1 cellular context compared by ENCODE assay signal in the genomic region with DNA sequence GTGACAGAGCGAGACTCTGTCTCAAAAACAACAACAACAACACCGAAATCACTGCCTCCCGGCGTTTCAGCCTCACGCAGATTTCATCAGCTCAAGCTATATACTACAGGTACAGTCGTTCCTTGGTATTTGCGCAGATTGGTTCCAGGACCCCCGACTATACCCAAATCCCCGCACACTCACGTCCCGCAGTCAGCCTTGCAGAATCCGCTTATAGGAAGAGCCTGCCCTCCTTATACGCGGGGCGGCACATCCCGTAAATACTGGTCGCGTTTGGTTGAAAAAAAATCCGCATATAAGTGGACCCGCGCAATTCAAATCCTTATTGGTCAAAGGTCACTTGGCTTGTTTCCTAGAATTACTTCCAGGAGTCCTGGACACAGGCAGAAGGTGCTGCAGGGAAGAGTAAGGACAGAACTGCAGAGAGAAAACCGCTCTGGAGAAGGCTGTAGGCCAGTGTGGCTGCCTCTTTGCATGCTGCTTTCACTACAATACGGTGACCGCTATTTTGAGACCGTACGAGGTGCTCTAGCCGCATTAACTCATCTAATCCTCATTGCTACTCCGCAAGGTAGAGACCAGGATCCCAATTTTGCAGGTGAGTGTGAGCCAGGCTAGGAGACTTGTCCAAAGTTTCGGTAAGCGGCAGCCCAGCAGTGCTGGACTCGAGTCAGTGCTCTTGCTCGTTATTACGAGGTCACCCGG.
TF ChIP-seq lines count a peak whose summit lies in the region.

No MANE protein-coding gene starts in this region.

TF ChIP-seq in HepG2, 621 proteins besides CTCF, POLR2A, EP300 and RAD21 (continued from another document):
- TF ChIP-seq, protein P1, sequence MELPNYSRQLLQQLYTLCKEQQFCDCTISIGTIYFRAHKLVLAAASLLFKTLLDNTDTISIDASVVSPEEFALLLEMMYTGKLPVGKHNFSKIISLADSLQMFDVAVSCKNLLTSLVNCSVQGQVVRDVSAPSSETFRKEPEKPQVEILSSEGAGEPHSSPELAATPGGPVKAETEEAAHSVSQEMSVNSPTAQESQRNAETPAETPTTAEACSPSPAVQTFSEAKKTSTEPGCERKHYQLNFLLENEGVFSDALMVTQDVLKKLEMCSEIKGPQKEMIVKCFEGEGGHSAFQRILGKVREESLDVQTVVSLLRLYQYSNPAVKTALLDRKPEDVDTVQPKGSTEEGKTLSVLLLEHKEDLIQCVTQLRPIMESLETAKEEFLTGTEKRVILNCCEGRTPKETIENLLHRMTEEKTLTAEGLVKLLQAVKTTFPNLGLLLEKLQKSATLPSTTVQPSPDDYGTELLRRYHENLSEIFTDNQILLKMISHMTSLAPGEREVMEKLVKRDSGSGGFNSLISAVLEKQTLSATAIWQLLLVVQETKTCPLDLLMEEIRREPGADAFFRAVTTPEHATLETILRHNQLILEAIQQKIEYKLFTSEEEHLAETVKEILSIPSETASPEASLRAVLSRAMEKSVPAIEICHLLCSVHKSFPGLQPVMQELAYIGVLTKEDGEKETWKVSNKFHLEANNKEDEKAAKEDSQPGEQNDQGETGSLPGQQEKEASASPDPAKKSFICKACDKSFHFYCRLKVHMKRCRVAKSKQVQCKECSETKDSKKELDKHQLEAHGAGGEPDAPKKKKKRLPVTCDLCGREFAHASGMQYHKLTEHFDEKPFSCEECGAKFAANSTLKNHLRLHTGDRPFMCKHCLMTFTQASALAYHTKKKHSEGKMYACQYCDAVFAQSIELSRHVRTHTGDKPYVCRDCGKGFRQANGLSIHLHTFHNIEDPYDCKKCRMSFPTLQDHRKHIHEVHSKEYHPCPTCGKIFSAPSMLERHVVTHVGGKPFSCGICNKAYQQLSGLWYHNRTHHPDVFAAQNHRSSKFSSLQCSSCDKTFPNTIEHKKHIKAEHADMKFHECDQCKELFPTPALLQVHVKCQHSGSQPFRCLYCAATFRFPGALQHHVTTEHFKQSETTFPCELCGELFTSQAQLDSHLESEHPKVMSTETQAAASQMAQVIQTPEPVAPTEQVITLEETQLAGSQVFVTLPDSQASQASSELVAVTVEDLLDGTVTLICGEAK (IDR thresholded peaks at IDR 0.05) = no peak
- TF ChIP-seq, protein P1 (CRISPR knock-in tag; IDR thresholded peaks at IDR 0.05) = no peak
- TF ChIP-seq, protein P2, sequence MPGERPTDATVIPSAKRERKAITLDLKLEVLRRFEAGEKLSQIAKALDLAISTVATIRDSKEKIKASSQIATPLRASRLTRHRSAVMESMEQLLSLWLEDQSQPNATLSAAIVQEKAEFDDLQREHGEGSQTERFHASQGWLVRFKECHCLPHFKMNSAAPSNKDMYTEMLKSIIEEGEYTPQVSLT (CRISPR knock-in tag; IDR thresholded peaks at IDR 0.05; ENCODE audit: borderline replicate concordance, low read depth) = no peak
- TF ChIP-seq FOSL2 (CRISPR knock-in tag; IDR thresholded peaks at IDR 0.05) (peak; percentile 3; the same call in 1 of the 2 replicates), HMGA1 (CRISPR knock-in tag; conservative IDR thresholded peaks at IDR 0.05) (no peak), ZNF607 (CRISPR knock-in tag; IDR thresholded peaks at IDR 0.05; ENCODE audit: borderline replicate concordance) (no peak), PHF21A (CRISPR knock-in tag; IDR thresholded peaks at IDR 0.05) (no peak; the same call in 1 of the 2 replicates), ZNF747 (CRISPR knock-in tag; IDR thresholded peaks at IDR 0.05; ENCODE audit: borderline replicate concordance) (no peak), ZNF615 (CRISPR knock-in tag; IDR thresholded peaks at IDR 0.05; ENCODE audit: borderline replicate concordance) (no peak), NFKB2 (CRISPR knock-in tag; IDR thresholded peaks at IDR 0.05; ENCODE audit: borderline replicate concordance) (no peak; the same call in 1 of the 2 replicates), ZSCAN31 (CRISPR knock-in tag; IDR thresholded peaks at IDR 0.05; ENCODE audit: low read depth) (no peak)
- TF ChIP-seq, protein P3, sequence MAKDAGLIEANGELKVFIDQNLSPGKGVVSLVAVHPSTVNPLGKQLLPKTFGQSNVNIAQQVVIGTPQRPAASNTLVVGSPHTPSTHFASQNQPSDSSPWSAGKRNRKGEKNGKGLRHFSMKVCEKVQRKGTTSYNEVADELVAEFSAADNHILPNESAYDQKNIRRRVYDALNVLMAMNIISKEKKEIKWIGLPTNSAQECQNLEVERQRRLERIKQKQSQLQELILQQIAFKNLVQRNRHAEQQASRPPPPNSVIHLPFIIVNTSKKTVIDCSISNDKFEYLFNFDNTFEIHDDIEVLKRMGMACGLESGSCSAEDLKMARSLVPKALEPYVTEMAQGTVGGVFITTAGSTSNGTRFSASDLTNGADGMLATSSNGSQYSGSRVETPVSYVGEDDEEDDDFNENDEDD (CRISPR knock-in tag; IDR thresholded peaks at IDR 0.05; ENCODE audit: borderline replicate concordance) = peak; percentile 75; the same call in 1 of the 2 replicates
- TF ChIP-seq, protein P4, sequence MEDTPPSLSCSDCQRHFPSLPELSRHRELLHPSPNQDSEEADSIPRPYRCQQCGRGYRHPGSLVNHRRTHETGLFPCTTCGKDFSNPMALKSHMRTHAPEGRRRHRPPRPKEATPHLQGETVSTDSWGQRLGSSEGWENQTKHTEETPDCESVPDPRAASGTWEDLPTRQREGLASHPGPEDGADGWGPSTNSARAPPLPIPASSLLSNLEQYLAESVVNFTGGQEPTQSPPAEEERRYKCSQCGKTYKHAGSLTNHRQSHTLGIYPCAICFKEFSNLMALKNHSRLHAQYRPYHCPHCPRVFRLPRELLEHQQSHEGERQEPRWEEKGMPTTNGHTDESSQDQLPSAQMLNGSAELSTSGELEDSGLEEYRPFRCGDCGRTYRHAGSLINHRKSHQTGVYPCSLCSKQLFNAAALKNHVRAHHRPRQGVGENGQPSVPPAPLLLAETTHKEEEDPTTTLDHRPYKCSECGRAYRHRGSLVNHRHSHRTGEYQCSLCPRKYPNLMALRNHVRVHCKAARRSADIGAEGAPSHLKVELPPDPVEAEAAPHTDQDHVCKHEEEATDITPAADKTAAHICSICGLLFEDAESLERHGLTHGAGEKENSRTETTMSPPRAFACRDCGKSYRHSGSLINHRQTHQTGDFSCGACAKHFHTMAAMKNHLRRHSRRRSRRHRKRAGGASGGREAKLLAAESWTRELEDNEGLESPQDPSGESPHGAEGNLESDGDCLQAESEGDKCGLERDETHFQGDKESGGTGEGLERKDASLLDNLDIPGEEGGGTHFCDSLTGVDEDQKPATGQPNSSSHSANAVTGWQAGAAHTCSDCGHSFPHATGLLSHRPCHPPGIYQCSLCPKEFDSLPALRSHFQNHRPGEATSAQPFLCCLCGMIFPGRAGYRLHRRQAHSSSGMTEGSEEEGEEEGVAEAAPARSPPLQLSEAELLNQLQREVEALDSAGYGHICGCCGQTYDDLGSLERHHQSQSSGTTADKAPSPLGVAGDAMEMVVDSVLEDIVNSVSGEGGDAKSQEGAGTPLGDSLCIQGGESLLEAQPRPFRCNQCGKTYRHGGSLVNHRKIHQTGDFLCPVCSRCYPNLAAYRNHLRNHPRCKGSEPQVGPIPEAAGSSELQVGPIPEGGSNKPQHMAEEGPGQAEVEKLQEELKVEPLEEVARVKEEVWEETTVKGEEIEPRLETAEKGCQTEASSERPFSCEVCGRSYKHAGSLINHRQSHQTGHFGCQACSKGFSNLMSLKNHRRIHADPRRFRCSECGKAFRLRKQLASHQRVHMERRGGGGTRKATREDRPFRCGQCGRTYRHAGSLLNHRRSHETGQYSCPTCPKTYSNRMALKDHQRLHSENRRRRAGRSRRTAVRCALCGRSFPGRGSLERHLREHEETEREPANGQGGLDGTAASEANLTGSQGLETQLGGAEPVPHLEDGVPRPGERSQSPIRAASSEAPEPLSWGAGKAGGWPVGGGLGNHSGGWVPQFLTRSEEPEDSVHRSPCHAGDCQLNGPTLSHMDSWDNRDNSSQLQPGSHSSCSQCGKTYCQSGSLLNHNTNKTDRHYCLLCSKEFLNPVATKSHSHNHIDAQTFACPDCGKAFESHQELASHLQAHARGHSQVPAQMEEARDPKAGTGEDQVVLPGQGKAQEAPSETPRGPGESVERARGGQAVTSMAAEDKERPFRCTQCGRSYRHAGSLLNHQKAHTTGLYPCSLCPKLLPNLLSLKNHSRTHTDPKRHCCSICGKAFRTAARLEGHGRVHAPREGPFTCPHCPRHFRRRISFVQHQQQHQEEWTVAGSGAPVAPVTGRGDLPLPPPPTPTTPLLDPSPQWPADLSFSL (CRISPR knock-in tag; IDR thresholded peaks at IDR 0.05) = peak; percentile 17; the same call in 1 of the 2 replicates
